In genomic region chr7:150935149-150935548, GRCh38 we compare ENCODE assay signal across 14 cellular contexts. TPM values are rescaled to one million over a fixed set of nuclear protein-coding genes. Genes with fewer than 3 reads are reported as not detected.
DNase-seq lines count a peak whose midpoint lies in the region; ATAC-seq and TF ChIP-seq lines count a peak whose summit lies in the region.
"Had no signal": no experiment of that assay in that cellular context is flagged by ENCODE, and none has a peak within 500 bp of the region (broad histone marks: within the 10 kb centered on the region; RNA-seq: fewer than 3 reads in every experiment).

No MANE protein-coding gene starts in this region.

- H3K27me3 Mint-ChIP-seq in naive thymus-derived CD4-positive, alpha-beta T cell, result peaks cover 0 to 21% (median 0%) of the 10 kb centered on the region in 5 donors
- H3K27me3 Mint-ChIP-seq: CD8-positive, alpha-beta memory T cell had no signal

- ATAC-seq in naive thymus-derived CD4-positive, alpha-beta T cell, result no peak
- ATAC-seq in HG02870 (IDR thresholded peaks at IDR 0.05; ENCODE audit: unreplicated experiment), result no peak

- H3K4me1 Mint-ChIP-seq in naive thymus-derived CD4-positive, alpha-beta T cell, result peaks cover 14 to 33% (median 30%) of the 10 kb centered on the region in 7 donors

- CTCF ChIA-PET in naive thymus-derived CD4-positive, alpha-beta T cell (lab: Charles Lee), result interaction anchor here (0.6 to 0.9 kb wide), 2 partner anchors 24 to 1169 kb away, joined by 3 read pairs; no protein-coding TSS in a partner anchor

- no peaks in the 10 kb centered on the region for H3K36me3 Mint-ChIP-seq in naive thymus-derived CD4-positive, alpha-beta T cell
- H3K36me3 Mint-ChIP-seq: CD4-positive, CD25-positive, alpha-beta regulatory T cell; CD8-positive, alpha-beta memory T cell had no signal

- H3K4me3 Mint-ChIP-seq in naive thymus-derived CD4-positive, alpha-beta T cell, result no peak overlapping the region
- H3K4me3 Mint-ChIP-seq: CD4-positive, CD25-positive, alpha-beta regulatory T cell; CD8-positive, alpha-beta memory T cell had no signal

- H3K4me1 ChIP-seq in naive thymus-derived CD4-positive, alpha-beta T cell (ENCODE audit: control insufficient read depth in 2 of 2, insufficient read depth in 2 of 2, low read length in 2 of 2), result peaks cover 4 to 19% of the 10 kb centered on the region in 2 donors
- H3K4me1 ChIP-seq: HAP-1 had no signal

- H3K9me3 Mint-ChIP-seq in naive thymus-derived CD4-positive, alpha-beta T cell, result no peaks in the 10 kb centered on the region
- H3K9me3 Mint-ChIP-seq: CD4-positive, CD25-positive, alpha-beta regulatory T cell; CD8-positive, alpha-beta memory T cell had no signal

- no peak for TF ChIP-seq CTCF in VCaP (conservative IDR thresholded peaks at IDR 0.05)

- H3K4me3 ChIP-seq in naive thymus-derived CD4-positive, alpha-beta T cell (ENCODE audit: low read length), result no peak overlapping the region
- H3K4me3 ChIP-seq: GM23248, HAP-1 had no signal

- H3K9me3 ChIP-seq in naive thymus-derived CD4-positive, alpha-beta T cell (ENCODE audit: control insufficient read depth in 2 of 3, low read length in 3 of 3), result no peaks in the 10 kb centered on the region
- H3K9me3 ChIP-seq: BE2C, HAP-1 had no signal

- POLR2A ChIA-PET in naive thymus-derived CD4-positive, alpha-beta T cell (lab: Charles Lee), result interaction anchor here (0.6 to 0.9 kb wide), 2 partner anchors 12 to 310 kb away, joined by 4 to 6 read pairs; no protein-coding TSS in a partner anchor

- peak overlapping the region; percentile 49; the same call in 1 of the 2 replicates for H3K27ac ChIP-seq in VCaP
- no peak overlapping the region for H3K27ac ChIP-seq in naive thymus-derived CD4-positive, alpha-beta T cell (ENCODE audit: low read depth, low read length)
- H3K27ac ChIP-seq: GM23248 had no signal

- intact Hi-C loops in posterior vena cava (cut with DNase I), result no loop called here
- intact Hi-C loops in naive thymus-derived CD4-positive, alpha-beta T cell (cut with micrococcal nuclease), result no loop called here

- H3K27ac Mint-ChIP-seq in naive thymus-derived CD4-positive, alpha-beta T cell, result no peak overlapping the region
- H3K27ac Mint-ChIP-seq: CD4-positive, CD25-positive, alpha-beta regulatory T cell; CD8-positive, alpha-beta memory T cell had no signal

- no peaks in the 10 kb centered on the region for H3K27me3 ChIP-seq in naive thymus-derived CD4-positive, alpha-beta T cell (ENCODE audit: control insufficient read depth in 2 of 2, insufficient read depth in 2 of 2, low read length in 2 of 2)
- H3K27me3 ChIP-seq: BE2C had no signal

- DNase-seq in ecto neural progenitor cell (ENCODE audit: low spot score) (peak; percentile 23), posterior vena cava (ENCODE audit: low spot score) (peak; percentile 3), kidney tubule cell (ENCODE audit: low spot score) (no peak)
- DNase-seq in naive thymus-derived CD4-positive, alpha-beta T cell, result no peak
- DNase-seq: ACHN; C1 segment of cervical spinal cord; CD4-positive, CD25-positive, alpha-beta regulatory T cell; CD8-positive, alpha-beta memory T cell; COR-L47; GM23248 had no signal

- no peaks in the 10 kb centered on the region for H3K36me3 ChIP-seq in naive thymus-derived CD4-positive, alpha-beta T cell (ENCODE audit: control insufficient read depth in 2 of 3, insufficient read depth in 3 of 3, low read length in 3 of 3)
- H3K36me3 ChIP-seq: BE2C, HAP-1 had no signal

RNA-seq across cellular contexts. Expression of gene KCNH2, which starts 43.0 kb away (rescaled TPM):
- 10 to 100 TPM; 27.3 to 37.3 TPM for total RNA-seq in posterior vena cava
- total RNA-seq in naive thymus-derived CD4-positive, alpha-beta T cell, result 1 to 10 TPM in 4 of 5 experiments, under 1 TPM in 1; 0.56 to 4.9 (median 3.2) TPM
- polyA plus RNA-seq in naive thymus-derived CD4-positive, alpha-beta T cell, result 1 to 10 TPM; 3.0 to 5.2 TPM
- total RNA-seq: GM23248 had no signal
- polyA plus RNA-seq: GM23248 had no signal

RNA-seq across cellular contexts. Expression of gene NOS3, which starts 55.7 kb away (rescaled TPM):
- total RNA-seq in posterior vena cava, result 10 to 100 TPM; 27.9 to 71.8 TPM
- 10 to 100 TPM in 1 of 5 experiments, 1 to 10 TPM in 4; 2.8 to 19.1 (median 7.9) TPM for total RNA-seq in naive thymus-derived CD4-positive, alpha-beta T cell
- polyA plus RNA-seq in naive thymus-derived CD4-positive, alpha-beta T cell, result 10 to 100 TPM in 1 of 2 donors, 1 to 10 TPM in 1; 4.6 to 12.7 TPM

Comparison
In these comparisons a context has a peak if more than half of its experiments do, and no peak if none do; other contexts are left out.
1. DNase-seq: peak in ecto neural progenitor cell (single experiment) and posterior vena cava (single experiment); none in kidney tubule cell (single experiment) and naive thymus-derived CD4-positive, alpha-beta T cell (0 of 9).
2. RNA of gene KCNH2, which starts 43.0 kb away (total RNA-seq): 27.3 to 37.3 TPM in posterior vena cava; 0.56 to 4.9 TPM in naive thymus-derived CD4-positive, alpha-beta T cell; every median in the first group is over 4 times any median in the second.